25 cellular contexts compared by ENCODE assay signal in genomic region chr1:241591736-241592135, GRCh38. TPM values are rescaled to one million over a fixed set of nuclear protein-coding genes. Genes with fewer than 3 reads are reported as not detected.
DNase-seq lines count a peak whose midpoint lies in the region; ATAC-seq and FAIRE-seq lines count a peak whose summit lies in the region.
"Had no signal": no experiment of that assay in that cellular context is flagged by ENCODE, and none has a peak within 500 bp of the region (broad histone marks: within the 10 kb centered on the region; RNA-seq: fewer than 3 reads in every experiment).

No MANE protein-coding gene starts in this region.

- H3K9me3 Mint-ChIP-seq in activated naive CD4-positive, alpha-beta T cell treated with anti-CD3 and anti-CD28 coated beads, Interleukin-2, amount 50 U/mL, for 72 hours: no peaks in the 10 kb centered on the region
- H3K9me3 Mint-ChIP-seq in activated naive CD4-positive, alpha-beta T cell treated with anti-CD3 and anti-CD28 coated beads, Interleukin-2, amount 10 ng/mL, durations not matched to agents 7 days and 5 days: no peaks in the 10 kb centered on the region
- no peaks in the 10 kb centered on the region for H3K9me3 Mint-ChIP-seq in stimulated activated naive B cell treated with anti-CD40 and anti-IgM and Interleukin-4, amounts not matched to agents 10 μg/mL and 1 μg/mL and 100 μg/mL, for 72 hours
- H3K9me3 Mint-ChIP-seq: WTC11 had no signal

- H3K27me3 Mint-ChIP-seq in activated naive CD4-positive, alpha-beta T cell treated with anti-CD3 and anti-CD28 coated beads, Interleukin-2, amount 10 ng/mL, durations not matched to agents 7 days and 5 days: no peaks in the 10 kb centered on the region
- H3K27me3 Mint-ChIP-seq in T-helper 17 cell: no peaks in the 10 kb centered on the region
- H3K27me3 Mint-ChIP-seq in stimulated activated naive B cell treated with anti-CD40 and anti-IgM and Interleukin-4, amounts not matched to agents 10 μg/mL and 1 μg/mL and 100 μg/mL, for 72 hours: no peaks in the 10 kb centered on the region

- no peaks in the 10 kb centered on the region for H3K9me3 ChIP-seq in T-helper 17 cell (ENCODE audit: control insufficient read depth, low read length, poor library complexity, severe bottlenecking)
- H3K9me3 ChIP-seq: BLaER1, Caco-2, neutrophil, thoracic aorta had no signal

- H3K36me3 Mint-ChIP-seq in activated naive CD4-positive, alpha-beta T cell treated with anti-CD3 and anti-CD28 coated beads, Interleukin-2, amount 50 U/mL, for 72 hours: peaks cover 5 to 22% of the 10 kb centered on the region in 2 donors
- peaks cover 10% of the 10 kb centered on the region for H3K36me3 Mint-ChIP-seq in activated naive CD4-positive, alpha-beta T cell treated with anti-CD3 and anti-CD28 coated beads, Interleukin-2, amount 10 ng/mL, durations not matched to agents 7 days and 5 days
- H3K36me3 Mint-ChIP-seq in T-helper 17 cell (ENCODE audit: low read depth): peaks cover 2% of the 10 kb centered on the region
- peaks cover 57 to 83% of the 10 kb centered on the region in 2 donors for H3K36me3 Mint-ChIP-seq in stimulated activated naive B cell treated with anti-CD40 and anti-IgM and Interleukin-4, amounts not matched to agents 10 μg/mL and 1 μg/mL and 100 μg/mL, for 72 hours
- H3K36me3 Mint-ChIP-seq: WTC11 had no signal

- peak overlapping the region; percentile 84 to 93 for H3K27ac Mint-ChIP-seq in activated naive CD4-positive, alpha-beta T cell treated with anti-CD3 and anti-CD28 coated beads, Interleukin-2, amount 50 U/mL, for 72 hours
- no peak overlapping the region for H3K27ac Mint-ChIP-seq in activated naive CD4-positive, alpha-beta T cell treated with anti-CD3 and anti-CD28 coated beads, Interleukin-2, amount 10 ng/mL, durations not matched to agents 7 days and 5 days
- peak overlapping the region; percentile 32 for H3K27ac Mint-ChIP-seq in T-helper 17 cell
- peak overlapping the region; percentile 95 for H3K27ac Mint-ChIP-seq in stimulated activated naive B cell treated with anti-CD40 and anti-IgM and Interleukin-4, amounts not matched to agents 10 μg/mL and 1 μg/mL and 100 μg/mL, for 72 hours
- H3K27ac Mint-ChIP-seq: WTC11 had no signal

- H3K4me1 Mint-ChIP-seq in activated naive CD4-positive, alpha-beta T cell treated with anti-CD3 and anti-CD28 coated beads, Interleukin-2, amount 10 ng/mL, durations not matched to agents 7 days and 5 days: no peaks in the 10 kb centered on the region
- peaks cover 2% of the 10 kb centered on the region for H3K4me1 Mint-ChIP-seq in T-helper 17 cell
- peaks cover 32 to 53% of the 10 kb centered on the region in 2 donors for H3K4me1 Mint-ChIP-seq in stimulated activated naive B cell treated with anti-CD40 and anti-IgM and Interleukin-4, amounts not matched to agents 10 μg/mL and 1 μg/mL and 100 μg/mL, for 72 hours
- H3K4me1 Mint-ChIP-seq: WTC11 had no signal

- no peak for ATAC-seq in activated naive CD4-positive, alpha-beta T cell treated with anti-CD3 and anti-CD28 coated beads, Interleukin-2, amount 50 U/mL, for 72 hours
- ATAC-seq in T-helper 17 cell: no peak
- ATAC-seq in stimulated activated naive B cell treated with anti-CD40 and anti-IgM and Interleukin-4, amounts not matched to agents 10 μg/mL and 1 μg/mL and 100 μg/mL, for 72 hours (replicated peaks): no peak
- ATAC-seq: Right ventricle myocardium inferior had no signal

- H3K4me3 Mint-ChIP-seq in activated naive CD4-positive, alpha-beta T cell treated with anti-CD3 and anti-CD28 coated beads, Interleukin-2, amount 10 ng/mL, durations not matched to agents 7 days and 5 days: no peak overlapping the region
- no peak overlapping the region for H3K4me3 Mint-ChIP-seq in T-helper 17 cell
- H3K4me3 Mint-ChIP-seq in stimulated activated naive B cell treated with anti-CD40 and anti-IgM and Interleukin-4, amounts not matched to agents 10 μg/mL and 1 μg/mL and 100 μg/mL, for 72 hours: peak overlapping the region in 1 of 2 donors; percentile 46
- H3K4me3 Mint-ChIP-seq: WTC11 had no signal

- DNase-seq in activated naive CD4-positive, alpha-beta T cell treated with anti-CD3 and anti-CD28 coated beads, Interleukin-2, amount 50 U/mL, for 72 hours (ENCODE audit: low spot score in 2 of 2): no peak
- DNase-seq in activated naive CD4-positive, alpha-beta T cell treated with anti-CD3 and anti-CD28 coated beads, Interleukin-2, amount 10 ng/mL, durations not matched to agents 7 days and 5 days: no peak
- no peak for DNase-seq in T-helper 17 cell
- peak; percentile 67 for DNase-seq in islet precursor cell
- no peak for DNase-seq in stimulated activated naive B cell treated with anti-CD40 and anti-IgM and Interleukin-4, amounts not matched to agents 10 μg/mL and 1 μg/mL and 100 μg/mL, for 72 hours
- no peak for DNase-seq in GM19238 (ENCODE audit: insufficient read length, low spot score)
- DNase-seq in RCC 7860 (ENCODE audit: low spot score): no peak
- no peak for DNase-seq in T-helper 2 cell
- DNase-seq: activated CD4-positive, alpha-beta T cell treated with anti-CD3 and anti-CD28 coated beads, Interleukin-2, amount 50 U/mL, for 48 hours; activated naive CD4-positive, alpha-beta T cell; anterior cingulate cortex; DMS79 treated with DMSO at 0.1 percent for 48 hours; glutamatergic neuron; NCI-H1417; NCI-H2081 treated with DMSO at 0.1 percent for 48 hours; NCI-H446; NCI-H82; stimulated activated CD4-positive, alpha-beta T cell treated with anti-CD3 and anti-CD28 coated beads, Interleukin-2, amount 100 ng/mL, for 24 hours had no signal

- CTCF ChIA-PET in activated naive CD4-positive, alpha-beta T cell treated with anti-CD3 and anti-CD28 coated beads, Interleukin-2, amount 10 ng/mL, durations not matched to agents 7 days and 5 days (lab: Charles Lee): interaction anchor here (1.4 kb wide), 2 partner anchors 19 to 22 kb away, joined by 3 to 5 read pairs; no protein-coding TSS in a partner anchor

- FAIRE-seq in RCC 7860 (lab: Jason Lieb, UNC): no peak

RNA-seq across cellular contexts. Expression of gene CHML, which starts 48.4 kb away (rescaled TPM):
- 10 to 100 TPM; 13.1 to 16.2 TPM for total RNA-seq in activated naive CD4-positive, alpha-beta T cell treated with anti-CD3 and anti-CD28 coated beads, Interleukin-2, amount 50 U/mL, for 72 hours
- total RNA-seq in T-helper 17 cell: 1 to 10 TPM; 4.7 to 7.9 TPM

RNA-seq across cellular contexts. Expression of gene OPN3, which starts 48.4 kb away (rescaled TPM):
- total RNA-seq in activated naive CD4-positive, alpha-beta T cell treated with anti-CD3 and anti-CD28 coated beads, Interleukin-2, amount 50 U/mL, for 72 hours: 10 to 100 TPM in 1 of 2 donors, 1 to 10 TPM in 1; 8.2 to 13.6 TPM
- 1 to 10 TPM; 3.7 to 3.9 TPM for total RNA-seq in T-helper 17 cell

RNA-seq across cellular contexts. Expression of gene KMO, which starts 59.6 kb away (rescaled TPM):
- not detected for total RNA-seq in activated naive CD4-positive, alpha-beta T cell treated with anti-CD3 and anti-CD28 coated beads, Interleukin-2, amount 50 U/mL, for 72 hours
- total RNA-seq in T-helper 17 cell: 1 to 10 TPM in 1 of 2 donors, not detected in 1; 1.5 TPM
- total RNA-seq: Caco-2, dermis microvascular lymphatic vessel endothelial cell, WTC11 had no signal
